In genomic region chr15:91224750-91225380, GRCh38 we compare ENCODE assay signal across 8 cellular contexts.
DNase-seq lines count a peak whose midpoint lies in the region; ATAC-seq and TF ChIP-seq lines count a peak whose summit lies in the region.

No MANE protein-coding gene starts in this region.

- DNase-seq in GM23338 (ENCODE audit: low spot score) (peak; percentile 83), NCI-H524 (lab: John Stamatoyannopoulos, UW) (peak; percentile 76 to 77), chondrocyte (ENCODE audit: low spot score) (no peak), medulla oblongata (ENCODE audit: extremely low spot score) (peak; percentile 53), ureter (ENCODE audit: low spot score) (no peak)

- no peak overlapping the region for H2AFZ ChIP-seq in GM23338

- no peaks in the 10 kb centered on the region for H3K79me2 ChIP-seq in GM23338 (replicated peaks; ENCODE audit: insufficient read depth)

- H3F3A ChIP-seq in GM23338 (replicated peaks; ENCODE audit: low read depth): no peaks in the 10 kb centered on the region

- no peak overlapping the region for H3K27ac Mint-ChIP-seq in GM23338
- no peak overlapping the region for H3K27ac Mint-ChIP-seq in chondrocyte (ENCODE audit: unreplicated experiment)
- H3K27ac Mint-ChIP-seq in stimulated activated memory B cell treated with anti-CD40 and anti-IgM and Interleukin-4, amounts not matched to agents 10 μg/mL and 1 μg/mL and 100 μg/mL, for 72 hours: no peak overlapping the region

- H3K4me1 ChIP-seq in GM23338 (ENCODE audit: insufficient read depth): no peaks in the 10 kb centered on the region

- H3K36me3 Mint-ChIP-seq in GM23338 (ENCODE audit: low read depth): no peaks in the 10 kb centered on the region
- H3K36me3 Mint-ChIP-seq in chondrocyte (ENCODE audit: low read depth): no peaks in the 10 kb centered on the region
- no peaks in the 10 kb centered on the region for H3K36me3 Mint-ChIP-seq in stimulated activated memory B cell treated with anti-CD40 and anti-IgM and Interleukin-4, amounts not matched to agents 10 μg/mL and 1 μg/mL and 100 μg/mL, for 72 hours

- H3K9me2 ChIP-seq in GM23338 (ENCODE audit: insufficient read depth): no peaks in the 10 kb centered on the region

- no peaks in the 10 kb centered on the region for H4K20me1 ChIP-seq in GM23338 (replicated peaks; ENCODE audit: insufficient read depth)

- peak; percentile 86 for ATAC-seq in GM23338
- no peak for ATAC-seq in stimulated activated memory B cell treated with anti-CD40 and anti-IgM and Interleukin-4, amounts not matched to agents 10 μg/mL and 1 μg/mL and 100 μg/mL, for 72 hours
- ATAC-seq in GM18868 (IDR thresholded peaks at IDR 0.05; ENCODE audit: unreplicated experiment): no peak

- peak; percentile 92 for TF ChIP-seq CTCF in C4-2B (conservative IDR thresholded peaks at IDR 0.05)
- peak; percentile 86 to 87 for TF ChIP-seq CTCF in GM23338 (conservative IDR thresholded peaks at IDR 0.05; ENCODE audit: low read depth in 2 of 2)
- peak; percentile 74 for TF ChIP-seq CTCF in chondrocyte (IDR thresholded peaks at IDR 0.05)

- peaks cover 8% of the 10 kb centered on the region for H3K27me3 Mint-ChIP-seq in GM23338 (ENCODE audit: insufficient read depth, low read depth, poor library complexity)
- peaks cover 14% of the 10 kb centered on the region for H3K27me3 Mint-ChIP-seq in chondrocyte (ENCODE audit: low read depth)
- peaks cover 39% of the 10 kb centered on the region for H3K27me3 Mint-ChIP-seq in stimulated activated memory B cell treated with anti-CD40 and anti-IgM and Interleukin-4, amounts not matched to agents 10 μg/mL and 1 μg/mL and 100 μg/mL, for 72 hours

- H3K9me3 Mint-ChIP-seq in GM23338 (no peaks in the 10 kb centered on the region), chondrocyte (ENCODE audit: low read depth) (no peaks in the 10 kb centered on the region)
- H3K9me3 Mint-ChIP-seq in stimulated activated memory B cell treated with anti-CD40 and anti-IgM and Interleukin-4, amounts not matched to agents 10 μg/mL and 1 μg/mL and 100 μg/mL, for 72 hours: no peaks in the 10 kb centered on the region

- H3K27ac ChIP-seq in C4-2B: no peak overlapping the region
- no peak overlapping the region for H3K27ac ChIP-seq in GM23338 (ENCODE audit: low read depth)

- no peak overlapping the region for H3K4me3 ChIP-seq in GM23338

- H3K4me2 ChIP-seq in GM23338: no peak overlapping the region

- H3K36me3 ChIP-seq in GM23338 (ENCODE audit: insufficient read depth): no peaks in the 10 kb centered on the region

- H3K4me1 Mint-ChIP-seq in GM23338 (peaks cover 14% of the 10 kb centered on the region), chondrocyte (ENCODE audit: low read depth) (no peaks in the 10 kb centered on the region)
- H3K4me1 Mint-ChIP-seq in stimulated activated memory B cell treated with anti-CD40 and anti-IgM and Interleukin-4, amounts not matched to agents 10 μg/mL and 1 μg/mL and 100 μg/mL, for 72 hours: no peaks in the 10 kb centered on the region

- no peak overlapping the region for H3K4me3 Mint-ChIP-seq in GM23338
- H3K4me3 Mint-ChIP-seq in chondrocyte (ENCODE audit: unreplicated experiment): no peak overlapping the region
- H3K4me3 Mint-ChIP-seq in stimulated activated memory B cell treated with anti-CD40 and anti-IgM and Interleukin-4, amounts not matched to agents 10 μg/mL and 1 μg/mL and 100 μg/mL, for 72 hours: no peak overlapping the region

- no peaks in the 10 kb centered on the region for H3K27me3 ChIP-seq in GM23338 (ENCODE audit: insufficient read depth)

TF ChIP-seq in GM23338, 12 proteins besides CTCF, POLR2A, EP300 and RAD21 (continues in another document):
- TF ChIP-seq POLR2AphosphoS5 (IDR thresholded peaks at IDR 0.05; ENCODE audit: low read depth): no peak
- no peak for TF ChIP-seq REST (IDR thresholded peaks at IDR 0.05; ENCODE audit: unreplicated experiment)
- TF ChIP-seq STAT1 (IDR thresholded peaks at IDR 0.05; ENCODE audit: unreplicated experiment): no peak
- no peak for TF ChIP-seq ZNF462 (CRISPR knock-in tag; IDR thresholded peaks at IDR 0.05)

Comparison
In these comparisons a context has a peak if more than half of its experiments do, and no peak if none do; other contexts are left out.
1. DNase-seq: peak in GM23338 (single experiment), NCI-H524 (2 of 2) and medulla oblongata (single experiment); none in chondrocyte (single experiment) and ureter (single experiment).
2. Peak in every context shown above with its lines, with median percentiles within 50 percentile points of each other: CTCF ChIP-seq.